In genomic region chr1:243950166-243950565, GRCh38 we compare ENCODE assay signal across 15 cellular contexts.
DNase-seq lines count a peak whose midpoint lies in the region; ATAC-seq, FAIRE-seq and TF ChIP-seq lines count a peak whose summit lies in the region.
"Had no signal": no experiment of that assay in that cellular context is flagged by ENCODE, and none has a peak within 500 bp of the region (broad histone marks: within the 10 kb centered on the region; RNA-seq: fewer than 3 reads in every experiment).

No MANE protein-coding gene starts in this region.

- H3K9me2 ChIP-seq in MM.1S (replicated peaks; ENCODE audit: insufficient read depth, low read length) = no peaks in the 10 kb centered on the region

- DNase-seq in AG04449 (ENCODE audit: low read depth, low spot score) (peak; percentile 51), HS-27A (ENCODE audit: low read depth) (peak; percentile 83), astrocyte (ENCODE audit: low read depth) (peak; percentile 94), hepatic stellate cell (ENCODE audit: low spot score) (peak; percentile 49), MM.1S (no peak), NCI-H187 treated with DMSO at 0.1 percent for 48 hours (lab: John Stamatoyannopoulos, UW) (no peak)
- no peak for DNase-seq in effector CD4-positive, alpha-beta T cell
- DNase-seq: activated CD8-positive, alpha-beta T cell treated with anti-CD3 and anti-CD28 coated beads for 36 hours; GDM1; NCI-H2029 treated with DMSO at 0.1 percent for 48 hours had no signal

- H3K36me3 Mint-ChIP-seq in astrocyte (ENCODE audit: low read depth, unreplicated experiment) = no peaks in the 10 kb centered on the region
- H3K36me3 Mint-ChIP-seq: activated naive CD4-positive, alpha-beta T cell treated with anti-CD3 and anti-CD28 coated beads, Interleukin-2, amount 50 U/mL, for 24 hours had no signal

- CTCF ChIA-PET in AG04449 (lab: Yijun Ruan, JAX) = interaction anchor here (1.2 kb wide), 1 partner anchor 22 kb away, joined by 4 read pairs; no protein-coding TSS in a partner anchor

- peak; percentile 34 for FAIRE-seq in astrocyte (lab: Jason Lieb, UNC)
- FAIRE-seq: K562 had no signal

- peaks cover 3% of the 10 kb centered on the region for H3K27me3 Mint-ChIP-seq in astrocyte (ENCODE audit: low read depth, unreplicated experiment)
- H3K27me3 Mint-ChIP-seq: activated CD8-positive, alpha-beta T cell treated with anti-CD3 and anti-CD28 coated beads for 36 hours; activated naive CD4-positive, alpha-beta T cell treated with anti-CD3 and anti-CD28 coated beads, Interleukin-2, amount 50 U/mL, for 24 hours had no signal

- H3K4me1 ChIP-seq in astrocyte (ENCODE audit: insufficient read depth, low read length) (no peaks in the 10 kb centered on the region), MM.1S (ENCODE audit: low read length) (no peaks in the 10 kb centered on the region)

- TF ChIP-seq CTCF in AG04449 (IDR thresholded peaks at IDR 0.05; ENCODE audit: insufficient read depth, low read length, missing control alignments) (no peak), astrocyte (IDR thresholded peaks at IDR 0.05; ENCODE audit: insufficient read depth, low read depth, low read length) (no peak), MM.1S (IDR thresholded peaks at IDR 0.05; ENCODE audit: low read length) (no peak)

- H3K9me3 Mint-ChIP-seq in astrocyte (ENCODE audit: unreplicated experiment) = no peaks in the 10 kb centered on the region
- H3K9me3 Mint-ChIP-seq: activated CD8-positive, alpha-beta T cell treated with anti-CD3 and anti-CD28 coated beads for 36 hours; activated naive CD4-positive, alpha-beta T cell treated with anti-CD3 and anti-CD28 coated beads, Interleukin-2, amount 50 U/mL, for 24 hours; dendritic cell treated with granulocyte-macrophage colony-stimulating factor and Interleukin-4, amounts not matched to agents 40 ng/mL and 50 ng/mL, for 4 days had no signal

- no peak overlapping the region for H3K27ac ChIP-seq in astrocyte (ENCODE audit: low read depth, low read length)
- no peak overlapping the region for H3K27ac ChIP-seq in MM.1S (ENCODE audit: low read length)
- H3K27ac ChIP-seq: thoracic aorta had no signal

- POLR2A ChIA-PET in AG04449 (lab: Yijun Ruan, JAX) = no interaction called here

- H3K27ac Mint-ChIP-seq in astrocyte (ENCODE audit: unreplicated experiment) = peak overlapping the region; percentile 78
- H3K27ac Mint-ChIP-seq: activated CD8-positive, alpha-beta T cell treated with anti-CD3 and anti-CD28 coated beads for 36 hours; activated naive CD4-positive, alpha-beta T cell treated with anti-CD3 and anti-CD28 coated beads, Interleukin-2, amount 50 U/mL, for 24 hours; dendritic cell treated with granulocyte-macrophage colony-stimulating factor and Interleukin-4, amounts not matched to agents 40 ng/mL and 50 ng/mL, for 4 days had no signal

- no peak overlapping the region for H3K4me3 Mint-ChIP-seq in astrocyte (ENCODE audit: unreplicated experiment)
- H3K4me3 Mint-ChIP-seq: activated CD8-positive, alpha-beta T cell treated with anti-CD3 and anti-CD28 coated beads for 36 hours; activated naive CD4-positive, alpha-beta T cell treated with anti-CD3 and anti-CD28 coated beads, Interleukin-2, amount 50 U/mL, for 24 hours; dendritic cell treated with granulocyte-macrophage colony-stimulating factor and Interleukin-4, amounts not matched to agents 40 ng/mL and 50 ng/mL, for 4 days had no signal

- H3K9ac ChIP-seq in astrocyte (ENCODE audit: low read length) (no peak overlapping the region), MM.1S (ENCODE audit: low read length) (no peak overlapping the region)

- H3K4me2 ChIP-seq in astrocyte (ENCODE audit: low read length) = peak overlapping the region; percentile 46
- no peak overlapping the region for H3K4me2 ChIP-seq in MM.1S (ENCODE audit: low read depth, low read length)

- no peak for ATAC-seq in HG03039 (IDR thresholded peaks at IDR 0.05; ENCODE audit: unreplicated experiment)
- ATAC-seq: activated CD8-positive, alpha-beta T cell treated with anti-CD3 and anti-CD28 coated beads for 36 hours; K562 had no signal

- no peaks in the 10 kb centered on the region for H3F3A ChIP-seq in MM.1S (ENCODE audit: insufficient read depth, low read length)

- peaks cover 12% of the 10 kb centered on the region for H3K4me1 Mint-ChIP-seq in astrocyte (ENCODE audit: low read depth, unreplicated experiment)
- H3K4me1 Mint-ChIP-seq: activated naive CD4-positive, alpha-beta T cell treated with anti-CD3 and anti-CD28 coated beads, Interleukin-2, amount 50 U/mL, for 24 hours had no signal

- H4K20me1 ChIP-seq in astrocyte (ENCODE audit: insufficient read depth, low read length) = no peaks in the 10 kb centered on the region
- H4K20me1 ChIP-seq in MM.1S (ENCODE audit: insufficient read depth, low read length) = no peaks in the 10 kb centered on the region

- H3K9me3 ChIP-seq in astrocyte (ENCODE audit: insufficient read depth, low read depth, low read length) = no peaks in the 10 kb centered on the region
- H3K9me3 ChIP-seq in MM.1S (replicated peaks; ENCODE audit: insufficient read depth, low read length) = no peaks in the 10 kb centered on the region
- H3K9me3 ChIP-seq: thoracic aorta had no signal

- H3K27me3 ChIP-seq in astrocyte (ENCODE audit: insufficient read depth, low read length) = no peaks in the 10 kb centered on the region
- no peaks in the 10 kb centered on the region for H3K27me3 ChIP-seq in MM.1S (replicated peaks; ENCODE audit: insufficient read depth, low read length)

- H2AFZ ChIP-seq in astrocyte (ENCODE audit: low read depth, low read length) (no peak overlapping the region), MM.1S (ENCODE audit: low read length) (no peak overlapping the region)

- H3K79me2 ChIP-seq in astrocyte (ENCODE audit: insufficient read depth, low read length) = no peaks in the 10 kb centered on the region
- no peaks in the 10 kb centered on the region for H3K79me2 ChIP-seq in MM.1S (ENCODE audit: low read length)

- H3K4me3 ChIP-seq in AG04449 (ENCODE audit: low read depth, low read length) = no peak overlapping the region
- no peak overlapping the region for H3K4me3 ChIP-seq in astrocyte (ENCODE audit: insufficient read depth, low read depth, low read length)
- H3K4me3 ChIP-seq in MM.1S (ENCODE audit: low read length) = no peak overlapping the region
- H3K4me3 ChIP-seq: K562, thoracic aorta had no signal

- H3K36me3 ChIP-seq in astrocyte (ENCODE audit: insufficient read depth, low read length) (no peaks in the 10 kb centered on the region), MM.1S (replicated peaks; ENCODE audit: insufficient read depth, low read length) (no peaks in the 10 kb centered on the region)
- H3K36me3 ChIP-seq: thoracic aorta had no signal

Comparison
In these comparisons a context has a peak if more than half of its experiments do, and no peak if none do; other contexts are left out.
1. DNase-seq: peak in AG04449 (single experiment), HS-27A (single experiment), astrocyte (single experiment) and hepatic stellate cell (single experiment); none in MM.1S (single experiment), NCI-H187 treated with DMSO at 0.1 percent for 48 hours (single experiment) and effector CD4-positive, alpha-beta T cell (single experiment).